In genomic region chr5:139749242-139749641, GRCh38 we compare ENCODE assay signal across 13 cellular contexts. TPM values are rescaled to one million over a fixed set of nuclear protein-coding genes. Genes with fewer than 3 reads are reported as not detected.
A peak's percentile ranks its signal among the peaks of the same experiment; 100 is the strongest.
DNase-seq lines count a peak whose midpoint lies in the region; ATAC-seq and TF ChIP-seq lines count a peak whose summit lies in the region.
"Had no signal": no experiment of that assay in that cellular context is flagged by ENCODE, and none has a peak within 500 bp of the region (broad histone marks: within the 10 kb centered on the region; RNA-seq: fewer than 3 reads in every experiment).

No MANE protein-coding gene starts in this region.

- H3K27ac ChIP-seq in stomach, result no peak overlapping the region
- H3K27ac ChIP-seq: C4-2B, left lung, parathyroid adenoma had no signal

- peaks cover 20% of the 10 kb centered on the region for H3K4me1 Mint-ChIP-seq in activated naive CD8-positive, alpha-beta T cell treated with anti-CD3 and anti-CD28 coated beads, Interleukin-2, amount 10 ng/mL, durations not matched to agents 7 days and 5 days
- peaks cover 62% of the 10 kb centered on the region for H3K4me1 Mint-ChIP-seq in activated naive CD8-positive, alpha-beta T cell treated with anti-CD3 and anti-CD28 coated beads, Interleukin-2, amount 50 U/mL, for 24 hours

- no peak overlapping the region for H3K4me3 ChIP-seq in stomach
- H3K4me3 ChIP-seq: left lung had no signal

- peak overlapping the region; percentile 45 for H3K4me3 Mint-ChIP-seq in activated naive CD8-positive, alpha-beta T cell treated with anti-CD3 and anti-CD28 coated beads, Interleukin-2, amount 10 ng/mL, durations not matched to agents 7 days and 5 days
- no peak overlapping the region for H3K4me3 Mint-ChIP-seq in activated naive CD8-positive, alpha-beta T cell treated with anti-CD3 and anti-CD28 coated beads, Interleukin-2, amount 50 U/mL, for 24 hours

- intact Hi-C loops in head of caudate nucleus (cut with DNase I) (no loop called here), stomach (cut with DNase I; ENCODE audit: low total_unique reads) (no loop called here)

- no peaks in the 10 kb centered on the region for H3K9me3 Mint-ChIP-seq in activated naive CD8-positive, alpha-beta T cell treated with anti-CD3 and anti-CD28 coated beads, Interleukin-2, amount 10 ng/mL, durations not matched to agents 7 days and 5 days
- no peaks in the 10 kb centered on the region for H3K9me3 Mint-ChIP-seq in activated naive CD8-positive, alpha-beta T cell treated with anti-CD3 and anti-CD28 coated beads, Interleukin-2, amount 50 U/mL, for 24 hours

- DNase-seq in activated naive CD8-positive, alpha-beta T cell treated with anti-CD3 and anti-CD28 coated beads, Interleukin-2, amount 10 ng/mL, durations not matched to agents 7 days and 5 days, result no peak
- no peak for DNase-seq in activated naive CD8-positive, alpha-beta T cell treated with anti-CD3 and anti-CD28 coated beads, Interleukin-2, amount 50 U/mL, for 24 hours
- DNase-seq in NCI-H69 (lab: John Stamatoyannopoulos, UW) (peak; percentile 65), head of caudate nucleus (peak in 22 of 42 donors; percentile 28 to 84 (median 58)), superior temporal gyrus (ENCODE audit: extremely low spot score) (peak; percentile 54), stomach (no peak), hepatic stellate cell (ENCODE audit: low spot score) (no peak)
- DNase-seq: effector CD4-positive, alpha-beta T cell; left lung; NCI-H1048 had no signal

- ATAC-seq in activated naive CD8-positive, alpha-beta T cell treated with anti-CD3 and anti-CD28 coated beads, Interleukin-2, amount 10 ng/mL, durations not matched to agents 7 days and 5 days (ENCODE audit: low read depth), result no peak
- no peak for ATAC-seq in activated naive CD8-positive, alpha-beta T cell treated with anti-CD3 and anti-CD28 coated beads, Interleukin-2, amount 50 U/mL, for 24 hours
- no peak for ATAC-seq in HG02981 (IDR thresholded peaks at IDR 0.05; ENCODE audit: unreplicated experiment)
- ATAC-seq: left lung had no signal

- no peak for TF ChIP-seq POLR2A in stomach (IDR thresholded peaks at IDR 0.05)

- TF ChIP-seq EP300 in stomach (IDR thresholded peaks at IDR 0.05), result no peak

- H3K4me1 ChIP-seq in stomach, result peaks cover 24 to 45% (median 40%) of the 10 kb centered on the region in 4 donors

- H3K27me3 ChIP-seq in stomach, result peaks cover 0 to 78% (median 48%) of the 10 kb centered on the region in 3 donors

- H3K9me3 ChIP-seq in stomach, result no peaks in the 10 kb centered on the region
- H3K9me3 ChIP-seq: left lung had no signal

- POLR2A ChIA-PET in activated naive CD8-positive, alpha-beta T cell treated with anti-CD3 and anti-CD28 coated beads, Interleukin-2, amount 10 ng/mL, durations not matched to agents 7 days and 5 days (lab: Charles Lee), result no interaction called here

- peaks cover 35% of the 10 kb centered on the region for H3K27me3 Mint-ChIP-seq in activated naive CD8-positive, alpha-beta T cell treated with anti-CD3 and anti-CD28 coated beads, Interleukin-2, amount 10 ng/mL, durations not matched to agents 7 days and 5 days
- H3K27me3 Mint-ChIP-seq in activated naive CD8-positive, alpha-beta T cell treated with anti-CD3 and anti-CD28 coated beads, Interleukin-2, amount 50 U/mL, for 24 hours, result peaks cover 25% of the 10 kb centered on the region

- H3K36me3 Mint-ChIP-seq in activated naive CD8-positive, alpha-beta T cell treated with anti-CD3 and anti-CD28 coated beads, Interleukin-2, amount 10 ng/mL, durations not matched to agents 7 days and 5 days, result no peaks in the 10 kb centered on the region
- H3K36me3 Mint-ChIP-seq in activated naive CD8-positive, alpha-beta T cell treated with anti-CD3 and anti-CD28 coated beads, Interleukin-2, amount 50 U/mL, for 24 hours (ENCODE audit: low read depth), result no peaks in the 10 kb centered on the region

- H3K36me3 ChIP-seq in stomach, result no peaks in the 10 kb centered on the region
- H3K36me3 ChIP-seq: left lung had no signal

- 88 to 98% (median 95%) methylated on average over 2 of the region's 2 CpGs for WGBS in stomach, 5 donors

- TF ChIP-seq CTCF in stomach (IDR thresholded peaks at IDR 0.05), result no peak

- no peak overlapping the region for H3K27ac Mint-ChIP-seq in activated naive CD8-positive, alpha-beta T cell treated with anti-CD3 and anti-CD28 coated beads, Interleukin-2, amount 10 ng/mL, durations not matched to agents 7 days and 5 days
- H3K27ac Mint-ChIP-seq in activated naive CD8-positive, alpha-beta T cell treated with anti-CD3 and anti-CD28 coated beads, Interleukin-2, amount 50 U/mL, for 24 hours, result no peak overlapping the region

RNA-seq across cellular contexts. Expression of gene PSD2, which starts 46.4 kb away (rescaled TPM):
- under 1 TPM; 0.08 to 0.09 TPM for total RNA-seq in activated naive CD8-positive, alpha-beta T cell treated with anti-CD3 and anti-CD28 coated beads, Interleukin-2, amount 10 ng/mL, durations not matched to agents 7 days and 5 days
- total RNA-seq in stomach, result under 1 TPM in 1 of 5 donors, not detected in 4; 0.73 TPM
- polyA plus RNA-seq in stomach, result under 1 TPM in 1 of 3 donors, not detected in 2; 0.05 TPM

Comparison
In these comparisons a context has a peak if more than half of its experiments do, and no peak if none do; other contexts are left out.
1. DNase-seq: peak in NCI-H69 (single experiment), head of caudate nucleus (22 of 42) and superior temporal gyrus (single experiment); none in activated naive CD8-positive, alpha-beta T cell treated with anti-CD3 and anti-CD28 coated beads, Interleukin-2, amount 10 ng/mL, durations not matched to agents 7 days and 5 days (single experiment), activated naive CD8-positive, alpha-beta T cell treated with anti-CD3 and anti-CD28 coated beads, Interleukin-2, amount 50 U/mL, for 24 hours (single experiment), stomach (single experiment) and hepatic stellate cell (single experiment).